ENCODE assay signal across 14 cellular contexts in the genomic region with DNA sequence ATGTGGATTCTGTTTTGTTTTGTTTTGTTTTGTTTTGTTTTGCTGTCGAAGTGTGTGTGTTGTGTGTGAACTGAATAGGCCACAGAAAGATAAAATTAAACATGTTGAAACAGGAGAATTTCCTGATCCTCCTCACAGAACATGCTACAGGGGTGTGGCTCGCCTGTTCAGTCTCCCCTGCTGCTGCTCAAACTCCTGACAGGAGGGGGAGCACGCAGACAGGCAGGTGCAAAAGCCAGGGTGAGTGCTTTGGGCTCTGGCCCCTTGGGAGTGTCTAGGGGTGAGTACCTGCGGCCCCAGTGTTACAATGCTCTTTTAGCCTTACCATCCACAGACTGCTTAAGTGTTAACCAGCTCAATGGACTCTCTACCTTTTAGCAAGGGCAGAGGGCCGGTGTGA.
DNase-seq lines count a peak whose midpoint lies in the region; ATAC-seq and TF ChIP-seq lines count a peak whose summit lies in the region.
"Had no signal": no experiment of that assay in that cellular context is flagged by ENCODE, and none has a peak within 500 bp of the region (broad histone marks: within the 10 kb centered on the region; RNA-seq: fewer than 3 reads in every experiment).

No MANE protein-coding gene starts in this region.

- H3K36me3 ChIP-seq in BE2C (no peaks in the 10 kb centered on the region), SK-N-SH (replicated peaks in 1 of 2; ENCODE audit: control insufficient read depth in 1 of 2, insufficient read depth in 2 of 2, low read length in 1 of 2) (no peaks in the 10 kb centered on the region)
- H3K36me3 ChIP-seq: gastroesophageal sphincter had no signal

- no peak overlapping the region for H2AFZ ChIP-seq in SK-N-SH (ENCODE audit: low read depth)

- H3K4me1 Mint-ChIP-seq in HFFc6 (ENCODE audit: low read depth), result peaks cover 11% of the 10 kb centered on the region; the same call in 1 of the 2 replicates

- H3K4me1 ChIP-seq in BE2C (no peaks in the 10 kb centered on the region), SK-N-SH (ENCODE audit: control insufficient read depth in 1 of 2, insufficient read depth in 2 of 2, low read depth in 1 of 2, low read length in 1 of 2) (no peaks in the 10 kb centered on the region)
- H3K4me1 ChIP-seq: gastroesophageal sphincter had no signal

- TF ChIP-seq POLR2A in lower leg skin (IDR thresholded peaks at IDR 0.05), result no peak

- no peaks in the 10 kb centered on the region for H3K9me2 ChIP-seq in SK-N-SH

- POLR2A ChIA-PET in SK-N-SH (lab: Yijun Ruan, JAX), result no interaction called here

- no peak overlapping the region for H3K4me2 ChIP-seq in SK-N-SH

- H3K27ac ChIP-seq in SK-N-SH (ENCODE audit: low read depth in 2 of 2, low read length in 1 of 2), result no peak overlapping the region
- H3K27ac ChIP-seq: gastroesophageal sphincter had no signal

- intact Hi-C loops in lower leg skin (cut with DNase I; ENCODE audit: low total_unique reads), result no loop called here

- no peaks in the 10 kb centered on the region for H3K9me3 Mint-ChIP-seq in HFFc6

- no peak for TF ChIP-seq EP300 in SK-N-SH (IDR thresholded peaks at IDR 0.05; ENCODE audit: borderline replicate concordance in 1 of 2, low read depth in 1 of 2, low read length in 1 of 2)

- 37 to 49% methylated on average over 5 of the region's 5 CpGs for WGBS in lower leg skin, 2 donors
- WGBS in SK-N-SH (ENCODE audit: low lambda C conversion rate), result 53% methylated on average over 5 of the region's 5 CpGs

- peak; percentile 66 for ATAC-seq in GM18909 (IDR thresholded peaks at IDR 0.05; ENCODE audit: poor library complexity, unreplicated experiment)
- peak; percentile 68 for ATAC-seq in HG02981 (IDR thresholded peaks at IDR 0.05; ENCODE audit: unreplicated experiment)
- ATAC-seq: gastroesophageal sphincter had no signal

- no peak overlapping the region for H3K4me3 ChIP-seq in BE2C (ENCODE audit: low read depth, low read length)
- no peak overlapping the region for H3K4me3 ChIP-seq in lower leg skin (ENCODE audit: low read depth, poor library complexity, severe bottlenecking)
- H3K4me3 ChIP-seq in SK-N-SH (ENCODE audit: low read depth in 2 of 2, low read length in 1 of 2), result no peak overlapping the region
- H3K4me3 ChIP-seq: gastroesophageal sphincter had no signal

- in situ Hi-C loops in SK-MEL-5 (cut with HindIII; ENCODE audit: low pct_unique_long_range_greater_than_20kb, low sequenced_read_pairs), result no loop called here

- CTCF ChIA-PET in SK-N-SH (lab: Yijun Ruan, JAX), result no interaction called here

- no peaks in the 10 kb centered on the region for H3K36me3 Mint-ChIP-seq in HFFc6 (ENCODE audit: low read depth)

- peak; percentile 12 for DNase-seq in BE2C
- peak; percentile 8 for DNase-seq in SK-MEL-5 (ENCODE audit: low read depth, low spot score)
- no peak for DNase-seq in lower leg skin (ENCODE audit: low spot score in 2 of 2)
- no peak for DNase-seq in SK-N-SH
- no peak for DNase-seq in NOMO-1 treated with DMSO at 0.1 percent for 48 hours (lab: John Stamatoyannopoulos, UW; ENCODE audit: unreplicated experiment)
- no peak for DNase-seq in HFFc6
- DNase-seq: activated CD4-positive, alpha-beta T cell treated with anti-CD3 and anti-CD28 coated beads for 48 hours; activated naive CD4-positive, alpha-beta T cell; mammary epithelial cell; NCI-H146; Right ventricle myocardium superior had no signal

- H3K9me3 ChIP-seq in BE2C, result no peaks in the 10 kb centered on the region
- no peaks in the 10 kb centered on the region for H3K9me3 ChIP-seq in SK-N-SH
- H3K9me3 ChIP-seq: gastroesophageal sphincter had no signal

- H3K27me3 ChIP-seq in BE2C (no peaks in the 10 kb centered on the region), SK-N-SH (ENCODE audit: insufficient read depth) (no peaks in the 10 kb centered on the region)
- H3K27me3 ChIP-seq: gastroesophageal sphincter had no signal

- no peaks in the 10 kb centered on the region for H4K20me1 ChIP-seq in SK-N-SH (ENCODE audit: insufficient read depth)

- no peak overlapping the region for H3K9ac ChIP-seq in SK-N-SH

- TF ChIP-seq CTCF in BE2C (IDR thresholded peaks at IDR 0.05; ENCODE audit: low read depth, low read length), result peak; percentile 39
- TF ChIP-seq CTCF in lower leg skin (IDR thresholded peaks at IDR 0.05), result no peak
- TF ChIP-seq CTCF in SK-N-SH (IDR thresholded peaks at IDR 0.05), result no peak
- TF ChIP-seq CTCF in HFFc6 (IDR thresholded peaks at IDR 0.05), result no peak

- H3K27me3 Mint-ChIP-seq in HFFc6 (ENCODE audit: insufficient read depth), result peaks cover 4% of the 10 kb centered on the region; the same call in 1 of the 2 replicates

- no peaks in the 10 kb centered on the region for H3K79me2 ChIP-seq in SK-N-SH (ENCODE audit: insufficient read depth)

- no peak overlapping the region for H3K4me3 Mint-ChIP-seq in HFFc6

- no peaks in the 10 kb centered on the region for H3F3A ChIP-seq in SK-N-SH (replicated peaks; ENCODE audit: insufficient read depth)

- H3K27ac Mint-ChIP-seq in HFFc6, result no peak overlapping the region

- no peak for TF ChIP-seq RAD21 in SK-N-SH (IDR thresholded peaks at IDR 0.05; ENCODE audit: low read length)

TF ChIP-seq in SK-N-SH, 30 proteins besides CTCF, POLR2A, EP300 and RAD21:
- TF ChIP-seq EZH2phosphoT487 (IDR thresholded peaks at IDR 0.05; ENCODE audit: borderline replicate concordance, low read depth), result no peak
- no peak for TF ChIP-seq MEF2A (IDR thresholded peaks at IDR 0.05; ENCODE audit: borderline replicate concordance, low read depth)
- TF ChIP-seq, protein P1, sequence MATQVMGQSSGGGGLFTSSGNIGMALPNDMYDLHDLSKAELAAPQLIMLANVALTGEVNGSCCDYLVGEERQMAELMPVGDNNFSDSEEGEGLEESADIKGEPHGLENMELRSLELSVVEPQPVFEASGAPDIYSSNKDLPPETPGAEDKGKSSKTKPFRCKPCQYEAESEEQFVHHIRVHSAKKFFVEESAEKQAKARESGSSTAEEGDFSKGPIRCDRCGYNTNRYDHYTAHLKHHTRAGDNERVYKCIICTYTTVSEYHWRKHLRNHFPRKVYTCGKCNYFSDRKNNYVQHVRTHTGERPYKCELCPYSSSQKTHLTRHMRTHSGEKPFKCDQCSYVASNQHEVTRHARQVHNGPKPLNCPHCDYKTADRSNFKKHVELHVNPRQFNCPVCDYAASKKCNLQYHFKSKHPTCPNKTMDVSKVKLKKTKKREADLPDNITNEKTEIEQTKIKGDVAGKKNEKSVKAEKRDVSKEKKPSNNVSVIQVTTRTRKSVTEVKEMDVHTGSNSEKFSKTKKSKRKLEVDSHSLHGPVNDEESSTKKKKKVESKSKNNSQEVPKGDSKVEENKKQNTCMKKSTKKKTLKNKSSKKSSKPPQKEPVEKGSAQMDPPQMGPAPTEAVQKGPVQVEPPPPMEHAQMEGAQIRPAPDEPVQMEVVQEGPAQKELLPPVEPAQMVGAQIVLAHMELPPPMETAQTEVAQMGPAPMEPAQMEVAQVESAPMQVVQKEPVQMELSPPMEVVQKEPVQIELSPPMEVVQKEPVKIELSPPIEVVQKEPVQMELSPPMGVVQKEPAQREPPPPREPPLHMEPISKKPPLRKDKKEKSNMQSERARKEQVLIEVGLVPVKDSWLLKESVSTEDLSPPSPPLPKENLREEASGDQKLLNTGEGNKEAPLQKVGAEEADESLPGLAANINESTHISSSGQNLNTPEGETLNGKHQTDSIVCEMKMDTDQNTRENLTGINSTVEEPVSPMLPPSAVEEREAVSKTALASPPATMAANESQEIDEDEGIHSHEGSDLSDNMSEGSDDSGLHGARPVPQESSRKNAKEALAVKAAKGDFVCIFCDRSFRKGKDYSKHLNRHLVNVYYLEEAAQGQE (IDR thresholded peaks at IDR 0.05; ENCODE audit: low read depth, low read length), result no peak
- no peak for TF ChIP-seq TAF1 (IDR thresholded peaks at IDR 0.05; ENCODE audit: borderline replicate concordance, low read depth, low read length)
- no peak for TF ChIP-seq CHD2 (IDR thresholded peaks at IDR 0.05; ENCODE audit: low read length, partially characterized antibody)
- no peak for TF ChIP-seq POLR2AphosphoS5 (IDR thresholded peaks at IDR 0.05; ENCODE audit: low read depth, low read length)
- no peak for TF ChIP-seq RFX5 (IDR thresholded peaks at IDR 0.05; ENCODE audit: low read length)
- no peak for TF ChIP-seq NRF1 (IDR thresholded peaks at IDR 0.05; ENCODE audit: low read depth, low read length)
- TF ChIP-seq, protein P2, sequence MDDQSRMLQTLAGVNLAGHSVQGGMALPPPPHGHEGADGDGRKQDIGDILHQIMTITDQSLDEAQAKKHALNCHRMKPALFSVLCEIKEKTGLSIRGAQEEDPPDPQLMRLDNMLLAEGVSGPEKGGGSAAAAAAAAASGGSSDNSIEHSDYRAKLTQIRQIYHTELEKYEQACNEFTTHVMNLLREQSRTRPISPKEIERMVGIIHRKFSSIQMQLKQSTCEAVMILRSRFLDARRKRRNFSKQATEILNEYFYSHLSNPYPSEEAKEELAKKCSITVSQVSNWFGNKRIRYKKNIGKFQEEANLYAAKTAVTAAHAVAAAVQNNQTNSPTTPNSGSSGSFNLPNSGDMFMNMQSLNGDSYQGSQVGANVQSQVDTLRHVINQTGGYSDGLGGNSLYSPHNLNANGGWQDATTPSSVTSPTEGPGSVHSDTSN (IDR thresholded peaks at IDR 0.05), result no peak
- no peak for TF ChIP-seq JUND (IDR thresholded peaks at IDR 0.05)
- TF ChIP-seq MXI1 (IDR thresholded peaks at IDR 0.05; ENCODE audit: low read depth, low read length), result no peak
- TF ChIP-seq, protein P3, sequence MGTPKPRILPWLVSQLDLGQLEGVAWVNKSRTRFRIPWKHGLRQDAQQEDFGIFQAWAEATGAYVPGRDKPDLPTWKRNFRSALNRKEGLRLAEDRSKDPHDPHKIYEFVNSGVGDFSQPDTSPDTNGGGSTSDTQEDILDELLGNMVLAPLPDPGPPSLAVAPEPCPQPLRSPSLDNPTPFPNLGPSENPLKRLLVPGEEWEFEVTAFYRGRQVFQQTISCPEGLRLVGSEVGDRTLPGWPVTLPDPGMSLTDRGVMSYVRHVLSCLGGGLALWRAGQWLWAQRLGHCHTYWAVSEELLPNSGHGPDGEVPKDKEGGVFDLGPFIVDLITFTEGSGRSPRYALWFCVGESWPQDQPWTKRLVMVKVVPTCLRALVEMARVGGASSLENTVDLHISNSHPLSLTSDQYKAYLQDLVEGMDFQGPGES (IDR thresholded peaks at IDR 0.05; ENCODE audit: low read depth, low read length), result no peak
- TF ChIP-seq NFIC (IDR thresholded peaks at IDR 0.05; ENCODE audit: borderline replicate concordance), result no peak
- TF ChIP-seq, protein P4, sequence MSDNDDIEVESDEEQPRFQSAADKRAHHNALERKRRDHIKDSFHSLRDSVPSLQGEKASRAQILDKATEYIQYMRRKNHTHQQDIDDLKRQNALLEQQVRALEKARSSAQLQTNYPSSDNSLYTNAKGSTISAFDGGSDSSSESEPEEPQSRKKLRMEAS (IDR thresholded peaks at IDR 0.05; ENCODE audit: low read depth), result no peak
- TF ChIP-seq GABPA (IDR thresholded peaks at IDR 0.05; ENCODE audit: low read depth), result no peak
- no peak for TF ChIP-seq TCF12 (IDR thresholded peaks at IDR 0.05)
- TF ChIP-seq FOXM1 (IDR thresholded peaks at IDR 0.05; ENCODE audit: low read depth), result no peak

Comparison
In these comparisons a context has a peak if more than half of its experiments do, and no peak if none do; other contexts are left out.
1. DNase-seq: peak in BE2C (single experiment) and SK-MEL-5 (single experiment); none in lower leg skin (0 of 2), SK-N-SH (single experiment), NOMO-1 treated with DMSO at 0.1 percent for 48 hours (single experiment) and HFFc6 (single experiment).